ENCODE assay signal across 23 cellular contexts in the genomic region with DNA sequence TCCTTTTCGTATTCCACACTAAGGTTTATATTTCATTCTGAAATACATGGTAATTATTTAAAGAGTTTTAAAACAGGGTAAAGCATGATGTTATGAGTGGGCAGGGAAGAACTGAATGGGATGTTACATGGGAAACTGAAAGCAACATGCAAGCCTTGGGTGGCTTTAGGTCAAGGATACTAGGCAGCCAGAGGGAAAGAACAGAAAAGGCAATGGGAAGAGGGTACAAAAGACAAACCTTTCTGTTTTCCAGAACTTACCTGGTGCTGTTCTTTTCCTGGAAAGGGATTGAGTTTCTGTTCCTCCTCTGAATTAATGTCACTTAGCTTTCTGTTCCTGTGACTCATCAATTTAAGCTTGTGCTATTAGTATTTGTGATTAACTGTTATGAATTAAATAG.
DNase-seq lines count a peak whose midpoint lies in the region; ATAC-seq, FAIRE-seq and TF ChIP-seq lines count a peak whose summit lies in the region.
"Had no signal": no experiment of that assay in that cellular context is flagged by ENCODE, and none has a peak within 500 bp of the region (broad histone marks: within the 10 kb centered on the region; RNA-seq: fewer than 3 reads in every experiment).

No MANE protein-coding gene starts in this region.

- H3K27me3 Mint-ChIP-seq in endothelial cell (ENCODE audit: unreplicated experiment) = no peaks in the 10 kb centered on the region
- H3K27me3 Mint-ChIP-seq: naive thymus-derived CD4-positive, alpha-beta T cell had no signal

- peak overlapping the region; percentile 57 for H3K27ac Mint-ChIP-seq in endothelial cell (ENCODE audit: unreplicated experiment)

- no peak overlapping the region for H3K4me3 Mint-ChIP-seq in endothelial cell (ENCODE audit: unreplicated experiment)
- H3K4me3 Mint-ChIP-seq: CD8-positive, alpha-beta T cell; naive thymus-derived CD4-positive, alpha-beta T cell had no signal

- TF ChIP-seq CTCF in MM.1S (IDR thresholded peaks at IDR 0.05; ENCODE audit: low read length) (no peak), endothelial cell (IDR thresholded peaks at IDR 0.05; ENCODE audit: unreplicated experiment) (no peak)

- peaks cover 14% of the 10 kb centered on the region for H3K36me3 Mint-ChIP-seq in endothelial cell (ENCODE audit: low read depth, unreplicated experiment)

- no peak for TF ChIP-seq POLR2A in GM12891 (IDR thresholded peaks at IDR 0.05; ENCODE audit: low read depth, low read length)

- 0 out of 2 replicates have a peak, but pooled peaks cover 13% of the 10 kb centered on the region for H3K36me3 ChIP-seq in MM.1S (replicated peaks; ENCODE audit: insufficient read depth, low read length)

- no peak overlapping the region for H3K4me2 ChIP-seq in MM.1S (ENCODE audit: low read depth, low read length)

- no peak overlapping the region for H3K9ac ChIP-seq in MM.1S (ENCODE audit: low read length)
- H3K9ac ChIP-seq: parathyroid adenoma had no signal

- ATAC-seq in GM18511 (IDR thresholded peaks at IDR 0.05; ENCODE audit: unreplicated experiment) (peak; percentile 45), HG03095 (IDR thresholded peaks at IDR 0.05; ENCODE audit: unreplicated experiment) (no peak)
- ATAC-seq: CD8-positive, alpha-beta T cell; left cardiac atrium; naive thymus-derived CD4-positive, alpha-beta T cell had no signal

- peak overlapping the region; percentile 10; the same call in 1 of the 2 replicates for H3K27ac ChIP-seq in MM.1S (ENCODE audit: low read length)
- H3K27ac ChIP-seq: adrenal gland, breast epithelium, colonic mucosa, parathyroid adenoma, RWPE1, sigmoid colon, thyroid gland had no signal

- H3K9me3 Mint-ChIP-seq in endothelial cell (ENCODE audit: unreplicated experiment) = no peaks in the 10 kb centered on the region
- H3K9me3 Mint-ChIP-seq: CD8-positive, alpha-beta T cell had no signal

- H3K79me2 ChIP-seq in MM.1S (ENCODE audit: low read length) = no peaks in the 10 kb centered on the region
- H3K79me2 ChIP-seq: parathyroid adenoma had no signal

- peaks cover 10% of the 10 kb centered on the region for H3K4me1 ChIP-seq in MM.1S (ENCODE audit: low read length)
- H3K4me1 ChIP-seq: adrenal gland, breast epithelium, colonic mucosa, parathyroid adenoma, sigmoid colon had no signal

- H2AFZ ChIP-seq in MM.1S (ENCODE audit: low read length) = no peak overlapping the region
- H2AFZ ChIP-seq: parathyroid adenoma had no signal

- H3K27me3 ChIP-seq in MM.1S (replicated peaks; ENCODE audit: insufficient read depth, low read length) = no peaks in the 10 kb centered on the region
- H3K27me3 ChIP-seq: adrenal gland, breast epithelium, colonic mucosa, sigmoid colon, thyroid gland had no signal

- H3K9me3 ChIP-seq in MM.1S (replicated peaks; ENCODE audit: insufficient read depth, low read length) = no peaks in the 10 kb centered on the region
- H3K9me3 ChIP-seq: adrenal gland, breast epithelium, colonic mucosa, sigmoid colon, thyroid gland had no signal

- no peak overlapping the region for H3K4me3 ChIP-seq in MM.1S (ENCODE audit: low read length)
- H3K4me3 ChIP-seq: adrenal gland, breast epithelium, colonic mucosa, sigmoid colon, thyroid gland had no signal

- DNase-seq in GM12891 (ENCODE audit: insufficient read length, low spot score) (no peak), MM.1S (no peak), endothelial cell (ENCODE audit: low spot score) (no peak), T1000 (lab: John Stamatoyannopoulos, UW) (no peak), NK-92 (lab: John Stamatoyannopoulos, UW; ENCODE audit: unreplicated experiment) (no peak)
- DNase-seq: activated CD4-positive, alpha-beta T cell treated with anti-CD3 and anti-CD28 coated beads for 48 hours; adrenal gland; CD8-positive, alpha-beta T cell; colonic mucosa; DMS79; glutamatergic neuron; left cardiac atrium; naive thymus-derived CD4-positive, alpha-beta T cell; NCI-H1436; NCI-H526; sigmoid colon; thyroid gland had no signal

- no peak for FAIRE-seq in GM12891 (lab: Jason Lieb, UNC)
- FAIRE-seq: GM12892 had no signal

- no peaks in the 10 kb centered on the region for H4K20me1 ChIP-seq in MM.1S (ENCODE audit: insufficient read depth, low read length)

- no peaks in the 10 kb centered on the region for H3F3A ChIP-seq in MM.1S (ENCODE audit: insufficient read depth, low read length)

- H3K4me1 Mint-ChIP-seq in endothelial cell (ENCODE audit: unreplicated experiment) = no peaks in the 10 kb centered on the region

- H3K9me2 ChIP-seq in MM.1S (replicated peaks; ENCODE audit: insufficient read depth, low read length) = no peaks in the 10 kb centered on the region

TF ChIP-seq in GM12891, 5 proteins besides CTCF, POLR2A, EP300 and RAD21:
- TF ChIP-seq SPI1 (IDR thresholded peaks at IDR 0.05; ENCODE audit: low read depth, low read length) = peak; percentile 72
- TF ChIP-seq POLR2AphosphoS5 (IDR thresholded peaks at IDR 0.05; ENCODE audit: low read depth, low read length) = no peak
- no peak for TF ChIP-seq TAF1 (IDR thresholded peaks at IDR 0.05; ENCODE audit: low read depth, low read length)
